22 cellular contexts compared by ENCODE assay signal in genomic region chr21:43930848-43931384, GRCh38.
A peak's percentile ranks its signal among the peaks of the same experiment; 100 is the strongest.
DNase-seq lines count a peak whose midpoint lies in the region; ATAC-seq, FAIRE-seq and TF ChIP-seq lines count a peak whose summit lies in the region.
"Had no signal": no experiment of that assay in that cellular context is flagged by ENCODE, and none has a peak within 500 bp of the region (broad histone marks: within the 10 kb centered on the region; RNA-seq: fewer than 3 reads in every experiment).

No MANE protein-coding gene starts in this region.

- ATAC-seq in heart right ventricle (no peak), left cardiac atrium (no peak)

- H3K9ac ChIP-seq in skeletal muscle tissue (ENCODE audit: low read depth in 1 of 3, low read length in 3 of 3): peak overlapping the region in 1 of 3 donors; percentile 62
- no peak overlapping the region for H3K9ac ChIP-seq in mesenchymal stem cell (ENCODE audit: low read length)

- H3K23ac ChIP-seq in mesenchymal stem cell (ENCODE audit: low read length in 2 of 2): no peak overlapping the region

- no peak overlapping the region for H2AFZ ChIP-seq in mesenchymal stem cell (ENCODE audit: low read depth, low read length)

- H3K27me3 ChIP-seq in heart right ventricle: no peaks in the 10 kb centered on the region
- H3K27me3 ChIP-seq in skeletal muscle tissue (ENCODE audit: control insufficient read depth in 3 of 3, insufficient read depth in 3 of 3, low read length in 3 of 3): no peaks in the 10 kb centered on the region
- no peaks in the 10 kb centered on the region for H3K27me3 ChIP-seq in mesenchymal stem cell (ENCODE audit: control insufficient read depth in 1 of 2, insufficient read depth in 1 of 2, low read length in 2 of 2)
- H3K27me3 ChIP-seq: BE2C had no signal

- no peak for DNase-seq in heart right ventricle
- DNase-seq in left cardiac atrium: no peak
- no peak for DNase-seq in GM12891 (ENCODE audit: insufficient read length, low spot score)
- peak; percentile 86 for DNase-seq in left kidney (ENCODE audit: low read depth, low spot score)
- no peak for DNase-seq in germinal center (ENCODE audit: low spot score)
- DNase-seq in mesenchymal stem cell: no peak
- no peak for DNase-seq in H54 (ENCODE audit: insufficient read length, low spot score)
- DNase-seq: BE2C; Calu3; CD8-positive, alpha-beta memory T cell; DMS153; NCI-H1105; NCI-H146; NCI-H2029; NCI-H2227 treated with DMSO at 0.1 percent for 48 hours; NCI-H510A; NCI-H748 treated with DMSO at 0.1 percent for 48 hours; NK-92 treated with Interleukin-12 subunit alpha and Interleukin-12 subunit beta, amount 100 ng/mL, for 24 hours had no signal

- H2BK12ac ChIP-seq in mesenchymal stem cell (ENCODE audit: low read length in 2 of 2): no peak overlapping the region

- TF ChIP-seq CTCF in heart right ventricle (IDR thresholded peaks at IDR 0.05): no peak

- WGBS in heart right ventricle, 2 donors: 79 to 82% methylated on average over 18 of the region's 18 CpGs
- 90% methylated on average over 18 of the region's 18 CpGs for WGBS in mesenchymal stem cell

- peaks cover 61% of the 10 kb centered on the region for H3K79me1 ChIP-seq in mesenchymal stem cell (replicated peaks; ENCODE audit: low read length, poor library complexity, severe bottlenecking)

- no peak overlapping the region for H3K18ac ChIP-seq in mesenchymal stem cell (ENCODE audit: low read depth in 1 of 2, low read length in 2 of 2)

- H3K9me3 ChIP-seq in heart right ventricle (no peaks in the 10 kb centered on the region), skeletal muscle tissue (ENCODE audit: control insufficient read depth in 3 of 3, low read length in 3 of 3) (no peaks in the 10 kb centered on the region), mesenchymal stem cell (ENCODE audit: control insufficient read depth, low read length) (no peaks in the 10 kb centered on the region)
- H3K9me3 ChIP-seq: BE2C had no signal

- TF ChIP-seq POLR2A in GM12891 (IDR thresholded peaks at IDR 0.05; ENCODE audit: low read depth, low read length) (no peak), H54 (IDR thresholded peaks at IDR 0.05; ENCODE audit: low read depth, low read length) (no peak)

- H2BK15ac ChIP-seq in mesenchymal stem cell (ENCODE audit: low read depth, poor library complexity, severe bottlenecking): no peak overlapping the region

- no peak overlapping the region for H3K4me3 ChIP-seq in heart right ventricle
- H3K4me3 ChIP-seq in skeletal muscle tissue (ENCODE audit: low read length in 3 of 3): no peak overlapping the region
- H3K4me3 ChIP-seq in mesenchymal stem cell (ENCODE audit: insufficient read depth in 1 of 2, low read depth in 1 of 2, low read length in 2 of 2): no peak overlapping the region

- H2BK120ac ChIP-seq in mesenchymal stem cell (ENCODE audit: low read depth, low read length): no peak overlapping the region

- H2AK5ac ChIP-seq in mesenchymal stem cell (ENCODE audit: low read length, severe bottlenecking): no peak overlapping the region

- no peak overlapping the region for H3K4ac ChIP-seq in mesenchymal stem cell (ENCODE audit: low read depth in 1 of 2, low read length in 2 of 2)

- intact Hi-C loops in heart right ventricle (cut with DNase I): loop anchor here in 6 of 10 donors (5.0 to 10.0 kb wide), 3 partner anchors 64 to 116 kb away; partner anchors contain the start of gene AGPAT3 (in 1 of the 6)
- intact Hi-C loops in left cardiac atrium (cut with DNase I): no loop called here

- FAIRE-seq in GM12891 (lab: Jason Lieb, UNC) (peak; percentile 5), H54 (lab: Jason Lieb, UNC) (no peak)
- FAIRE-seq: GM12892, H1 had no signal

- H3K27ac ChIP-seq in heart right ventricle: peak overlapping the region in 7 of 10 donors; percentile 74 to 91 (median 85)
- H3K27ac ChIP-seq in skeletal muscle tissue (ENCODE audit: low read depth, low read length): peak overlapping the region; percentile 96
- H3K27ac ChIP-seq in mesenchymal stem cell (ENCODE audit: low read length, poor library complexity, severe bottlenecking): no peak overlapping the region
- H3K27ac ChIP-seq: RWPE1 had no signal

- peaks cover 12 to 54% (median 43%) of the 10 kb centered on the region in 9 donors for H3K4me1 ChIP-seq in heart right ventricle
- peaks cover 30 to 70% (median 69%) of the 10 kb centered on the region in 3 donors for H3K4me1 ChIP-seq in skeletal muscle tissue (ENCODE audit: control insufficient read depth in 3 of 3, insufficient read depth in 3 of 3, low read length in 3 of 3)
- peaks cover 2% of the 10 kb centered on the region for H3K4me1 ChIP-seq in mesenchymal stem cell (ENCODE audit: control insufficient read depth, insufficient read depth, low read depth, low read length)
- H3K4me1 ChIP-seq: BE2C had no signal

- no peak overlapping the region for H4K8ac ChIP-seq in mesenchymal stem cell (ENCODE audit: low read length)

- no peak overlapping the region for H2BK5ac ChIP-seq in mesenchymal stem cell (ENCODE audit: low read depth, low read length, poor library complexity, severe bottlenecking)

- H3K14ac ChIP-seq in mesenchymal stem cell (ENCODE audit: low read length in 2 of 2): no peak overlapping the region

- H3K4me2 ChIP-seq in mesenchymal stem cell (ENCODE audit: low read length, poor library complexity, severe bottlenecking): no peak overlapping the region

- H4K91ac ChIP-seq in mesenchymal stem cell (ENCODE audit: low read length): no peak overlapping the region

- H3K36me3 ChIP-seq in heart right ventricle (peaks cover 0 to 14% (median 0%) of the 10 kb centered on the region in 9 donors), skeletal muscle tissue (ENCODE audit: control insufficient read depth in 3 of 3, insufficient read depth in 3 of 3, low read length in 3 of 3) (peaks cover 4 to 5% (median 5%) of the 10 kb centered on the region in 3 donors), mesenchymal stem cell (ENCODE audit: control insufficient read depth in 1 of 2, insufficient read depth in 2 of 2, low read depth in 1 of 2, low read length in 2 of 2) (peaks cover 11 to 63% of the 10 kb centered on the region in 2 experiments)
- H3K36me3 ChIP-seq: BE2C had no signal

TF ChIP-seq in GM12891, 5 proteins besides CTCF, POLR2A, EP300 and RAD21:
- TF ChIP-seq PAX5 (IDR thresholded peaks at IDR 0.05; ENCODE audit: insufficient read depth, low read length, severe bottlenecking) (no peak), POU2F2 (IDR thresholded peaks at IDR 0.05; ENCODE audit: low read depth, low read length) (no peak), TAF1 (IDR thresholded peaks at IDR 0.05; ENCODE audit: low read depth, low read length) (no peak), SPI1 (IDR thresholded peaks at IDR 0.05; ENCODE audit: low read depth, low read length) (no peak), POLR2AphosphoS5 (IDR thresholded peaks at IDR 0.05; ENCODE audit: low read depth, low read length) (no peak)

Comparison
In these comparisons a context has a peak if more than half of its experiments do, and no peak if none do; other contexts are left out.
1. intact Hi-C loops: an anchor here in heart right ventricle (5.0 to 10.0 kb wide); none called in left cardiac atrium.